In genomic region chr6:158648682-158649131, GRCh38 we compare ENCODE assay signal across 9 cellular contexts. TPM values are rescaled to one million over a fixed set of nuclear protein-coding genes. Genes with fewer than 3 reads are reported as not detected.
DNase-seq lines count a peak whose midpoint lies in the region; ATAC-seq, FAIRE-seq and TF ChIP-seq lines count a peak whose summit lies in the region.
"Had no signal": no experiment of that assay in that cellular context is flagged by ENCODE, and none has a peak within 500 bp of the region (broad histone marks: within the 10 kb centered on the region; RNA-seq: fewer than 3 reads in every experiment).

No MANE protein-coding gene starts in this region.

- no peaks in the 10 kb centered on the region for H4K20me1 ChIP-seq in keratinocyte (ENCODE audit: control insufficient read depth, extremely low read depth, insufficient read depth, low read length)
- H4K20me1 ChIP-seq in MM.1S (ENCODE audit: insufficient read depth, low read length) = no peaks in the 10 kb centered on the region

- H3K9me3 ChIP-seq in keratinocyte (ENCODE audit: control insufficient read depth, low read depth, low read length) (no peaks in the 10 kb centered on the region), A673 (ENCODE audit: low read depth, low read length, poor library complexity, severe bottlenecking) (no peaks in the 10 kb centered on the region), MM.1S (replicated peaks; ENCODE audit: insufficient read depth, low read length) (no peaks in the 10 kb centered on the region)

- dilution Hi-C loops in keratinocyte (cut with MboI; ENCODE audit: extremely low pct_ligation_motif_present, low sequenced_read_pairs) = no loop called here

- TF ChIP-seq CTCF in keratinocyte (optimal IDR thresholded peaks at IDR 0.05 in 1 of 3, IDR thresholded peaks at IDR 0.05 in 1 of 3, conservative IDR thresholded peaks at IDR 0.05 in 1 of 3; ENCODE audit: extremely low read depth in 1 of 3, insufficient read depth in 2 of 3, low read length in 3 of 3) = no peak
- no peak for TF ChIP-seq CTCF in A673 (conservative IDR thresholded peaks at IDR 0.05; ENCODE audit: low read depth, low read length)
- TF ChIP-seq CTCF in MM.1S (IDR thresholded peaks at IDR 0.05; ENCODE audit: low read length) = no peak

- intact Hi-C loops in activated T-helper 2 cell treated with anti-CD3 and anti-CD28 coated beads, Interferon-gamma antibody, Interleukin-2, Interleukin-4, amounts not matched to agents 10 μg/mL and 5 μg/mL and 100 μg/mL, durations not matched to agents 14 hours and 24 hours and 36 hours (cut with micrococcal nuclease) = loop anchor here (1.0 to 10.0 kb wide), 11 partner anchors 71 to 1186 kb away; partner anchors contain the start of genes EZR, SYNJ2, TAGAP and TMEM181
- intact Hi-C loops in A673 (cut with micrococcal nuclease; ENCODE audit: unreplicated experiment) = no loop called here

- peak overlapping the region; percentile 77 for H3K4me2 ChIP-seq in keratinocyte (ENCODE audit: control insufficient read depth, extremely low read depth, insufficient read depth, low read depth, low read length)
- H3K4me2 ChIP-seq in MM.1S (ENCODE audit: low read depth, low read length) = no peak overlapping the region

- H3K36me3 ChIP-seq in keratinocyte (ENCODE audit: control insufficient read depth in 2 of 2, extremely low read depth in 1 of 2, insufficient read depth in 2 of 2, low read length in 2 of 2) (no peaks in the 10 kb centered on the region), A673 (ENCODE audit: insufficient read depth, low read length, poor library complexity, severe bottlenecking) (no peaks in the 10 kb centered on the region), MM.1S (replicated peaks; ENCODE audit: insufficient read depth, low read length) (no peaks in the 10 kb centered on the region)

- peaks cover 35% of the 10 kb centered on the region for H3K4me1 ChIP-seq in keratinocyte (ENCODE audit: control insufficient read depth, extremely low read depth, insufficient read depth, low read length)
- H3K4me1 ChIP-seq in A673 (ENCODE audit: insufficient read depth, low read length, poor library complexity, severe bottlenecking) = peaks cover 10% of the 10 kb centered on the region
- peaks cover 15% of the 10 kb centered on the region; the same call in 1 of the 2 replicates for H3K4me1 ChIP-seq in MM.1S (ENCODE audit: low read length)

- DNase-seq in NCI-H82 (lab: John Stamatoyannopoulos, UW) (peak; percentile 21), NCI-H82 treated with DMSO at 0.1 percent for 48 hours (lab: John Stamatoyannopoulos, UW; ENCODE audit: unreplicated experiment) (no peak), keratinocyte (ENCODE audit: low read depth, low spot score) (peak; percentile 46), A673 (ENCODE audit: low spot score) (no peak), MM.1S (no peak), CD1c-positive myeloid dendritic cell (ENCODE audit: extremely low spot score) (no peak)
- no peak for DNase-seq in activated T-helper 2 cell treated with anti-CD3 and anti-CD28 coated beads, Interferon-gamma antibody, Interleukin-2, Interleukin-4, amounts not matched to agents 10 μg/mL and 5 μg/mL and 100 μg/mL, durations not matched to agents 14 hours and 24 hours and 36 hours (ENCODE audit: low spot score)

- H3K4me3 ChIP-seq in keratinocyte (ENCODE audit: control insufficient read depth in 2 of 3, extremely low read depth in 1 of 3, insufficient read depth in 2 of 3, low read depth in 1 of 3, low read length in 3 of 3) (peak overlapping the region in 2 of 3 experiments; percentile 5 to 31), A673 (ENCODE audit: low read depth, low read length, poor library complexity, severe bottlenecking) (no peak overlapping the region), MM.1S (ENCODE audit: low read length) (no peak overlapping the region)

- peak; percentile 72 for FAIRE-seq in keratinocyte (lab: Jason Lieb, UNC)

- peak overlapping the region; percentile 67 for H3K9ac ChIP-seq in keratinocyte (ENCODE audit: control insufficient read depth, extremely low read depth, insufficient read depth, low read length)
- no peak overlapping the region for H3K9ac ChIP-seq in MM.1S (ENCODE audit: low read length)

- H3K79me2 ChIP-seq in keratinocyte (ENCODE audit: control insufficient read depth, insufficient read depth, low read length) (peaks cover 8% of the 10 kb centered on the region), MM.1S (ENCODE audit: low read length) (peaks cover under 1% of the 10 kb centered on the region; the same call in 1 of the 2 replicates)

- peaks cover 57% of the 10 kb centered on the region for H3K4me1 Mint-ChIP-seq in activated T-helper 2 cell treated with anti-CD3 and anti-CD28 coated beads, Interferon-gamma antibody, Interleukin-2, Interleukin-4, amounts not matched to agents 10 μg/mL and 5 μg/mL and 100 μg/mL, durations not matched to agents 14 hours and 24 hours and 36 hours (ENCODE audit: low read depth)

- no TSS peak for BruUV-seq in A673 (replicated peaks; lab: Mats Ljungman, UMichigan)

- peak overlapping the region; percentile 92 for H3K27ac Mint-ChIP-seq in activated T-helper 2 cell treated with anti-CD3 and anti-CD28 coated beads, Interferon-gamma antibody, Interleukin-2, Interleukin-4, amounts not matched to agents 10 μg/mL and 5 μg/mL and 100 μg/mL, durations not matched to agents 14 hours and 24 hours and 36 hours

- peaks cover 38% of the 10 kb centered on the region for H3K36me3 Mint-ChIP-seq in activated T-helper 2 cell treated with anti-CD3 and anti-CD28 coated beads, Interferon-gamma antibody, Interleukin-2, Interleukin-4, amounts not matched to agents 10 μg/mL and 5 μg/mL and 100 μg/mL, durations not matched to agents 14 hours and 24 hours and 36 hours (ENCODE audit: low read depth)

- POLR2A ChIA-PET in A673 (lab: Charles Lee; ENCODE audit: low non-redundant PET) = no interaction called here

- H3K27me3 ChIP-seq in keratinocyte (ENCODE audit: control insufficient read depth, extremely low read depth, insufficient read depth, low read length) (no peaks in the 10 kb centered on the region), A673 (replicated peaks; ENCODE audit: insufficient read depth, low read depth, low read length, poor library complexity) (no peaks in the 10 kb centered on the region), MM.1S (replicated peaks; ENCODE audit: insufficient read depth, low read length) (no peaks in the 10 kb centered on the region)

- CTCF ChIA-PET in A673 (lab: Charles Lee) = no interaction called here

- peak; percentile 34 for ATAC-seq in HG03066 (IDR thresholded peaks at IDR 0.05; ENCODE audit: low read depth, unreplicated experiment)

- no peaks in the 10 kb centered on the region for H3K9me3 Mint-ChIP-seq in activated T-helper 2 cell treated with anti-CD3 and anti-CD28 coated beads, Interferon-gamma antibody, Interleukin-2, Interleukin-4, amounts not matched to agents 10 μg/mL and 5 μg/mL and 100 μg/mL, durations not matched to agents 14 hours and 24 hours and 36 hours

- no peaks in the 10 kb centered on the region for H3K9me1 ChIP-seq in keratinocyte (ENCODE audit: control insufficient read depth, extremely low read depth, insufficient read depth, low read length)

- H3K4me3 Mint-ChIP-seq in activated T-helper 2 cell treated with anti-CD3 and anti-CD28 coated beads, Interferon-gamma antibody, Interleukin-2, Interleukin-4, amounts not matched to agents 10 μg/mL and 5 μg/mL and 100 μg/mL, durations not matched to agents 14 hours and 24 hours and 36 hours (ENCODE audit: low read depth) = peak overlapping the region; percentile 90

- H3K27me3 Mint-ChIP-seq in activated T-helper 2 cell treated with anti-CD3 and anti-CD28 coated beads, Interferon-gamma antibody, Interleukin-2, Interleukin-4, amounts not matched to agents 10 μg/mL and 5 μg/mL and 100 μg/mL, durations not matched to agents 14 hours and 24 hours and 36 hours (ENCODE audit: low read depth) = no peaks in the 10 kb centered on the region

- peaks cover 15% of the 10 kb centered on the region for H3F3A ChIP-seq in MM.1S (ENCODE audit: insufficient read depth, low read length)

- no peaks in the 10 kb centered on the region for H3K9me2 ChIP-seq in MM.1S (replicated peaks; ENCODE audit: insufficient read depth, low read length)

- H2AFZ ChIP-seq in keratinocyte (ENCODE audit: control insufficient read depth, low read length) (peak overlapping the region; percentile 44), MM.1S (ENCODE audit: low read length) (no peak overlapping the region)

- H3K27ac ChIP-seq in keratinocyte (ENCODE audit: control insufficient read depth, insufficient read depth, low read length) = peak overlapping the region; percentile 83
- no peak overlapping the region for H3K27ac ChIP-seq in A673 (ENCODE audit: low read depth, low read length, poor library complexity, severe bottlenecking)
- H3K27ac ChIP-seq in MM.1S (ENCODE audit: low read length) = no peak overlapping the region
- H3K27ac ChIP-seq: 22Rv1 had no signal

RNA-seq across cellular contexts. Expression of gene SYTL3, which starts 1.1 kb away (rescaled TPM):
- 232 and 242 TPM in 2 replicates for total RNA-seq in activated T-helper 2 cell treated with anti-CD3 and anti-CD28 coated beads, Interferon-gamma antibody, Interleukin-2, Interleukin-4, amounts not matched to agents 10 μg/mL and 5 μg/mL and 100 μg/mL, durations not matched to agents 14 hours and 24 hours and 36 hours
- 0.93 to 1.9 TPM (median 1.4 TPM) in 3 replicates for polyA plus RNA-seq in keratinocyte
- polyA plus RNA-seq in keratinocyte (2011; ENCODE audit: low read depth) = 1.0 TPM
- polyA plus RNA-seq in keratinocyte (2011; cell fraction: cytosol; rRNA removed) = 1.1 TPM in 2 replicates
- 1.4 and 1.8 TPM in 2 replicates for polyA plus RNA-seq in keratinocyte (2011; cell fraction: nucleus; rRNA removed)
- 1.3 and 1.8 TPM in 2 replicates for polyA plus RNA-seq in keratinocyte (2012; ENCODE audit: low replicate concordance)
- 0.33 to 1.0 TPM (median 0.49 TPM) in 3 replicates for polyA minus RNA-seq in keratinocyte
- polyA minus RNA-seq in keratinocyte (2011; cell fraction: cytosol; rRNA and poly(A)+ RNA removed) = 1.2 TPM
- polyA minus RNA-seq in keratinocyte (2011; cell fraction: nucleus; rRNA and poly(A)+ RNA removed) = 0.54 and 0.63 TPM in 2 replicates
- 0.66 and 0.82 TPM in 2 replicates for total RNA-seq in A673 (2021)

RNA-seq across cellular contexts. Expression of gene DYNLT1, which starts 4.2 kb away (rescaled TPM):
- 94.4 and 108 TPM in 2 replicates for total RNA-seq in activated T-helper 2 cell treated with anti-CD3 and anti-CD28 coated beads, Interferon-gamma antibody, Interleukin-2, Interleukin-4, amounts not matched to agents 10 μg/mL and 5 μg/mL and 100 μg/mL, durations not matched to agents 14 hours and 24 hours and 36 hours
- polyA plus RNA-seq in keratinocyte = 234 to 366 TPM (median 354 TPM) in 3 replicates
- polyA plus RNA-seq in keratinocyte (2011; ENCODE audit: low read depth) = 110 TPM
- 292 and 484 TPM in 2 replicates for polyA plus RNA-seq in keratinocyte (2011; cell fraction: cytosol; rRNA removed)
- polyA plus RNA-seq in keratinocyte (2011; cell fraction: nucleus; rRNA removed) = 155 and 183 TPM in 2 replicates
- polyA plus RNA-seq in keratinocyte (2012; ENCODE audit: low replicate concordance) = 167 and 223 TPM in 2 replicates
- polyA minus RNA-seq in keratinocyte = 125 to 166 TPM (median 156 TPM) in 3 replicates
- 78.5 TPM for polyA minus RNA-seq in keratinocyte (2011; cell fraction: cytosol; rRNA and poly(A)+ RNA removed)
- 18.9 and 29.7 TPM in 2 replicates for polyA minus RNA-seq in keratinocyte (2011; cell fraction: nucleus; rRNA and poly(A)+ RNA removed)
- 137 and 138 TPM in 2 replicates for total RNA-seq in A673 (2021)

Comparison
In these comparisons a context has a peak if more than half of its experiments do, and no peak if none do; other contexts are left out.
1. DNase-seq: peak in NCI-H82 (single experiment) and keratinocyte (single experiment); none in NCI-H82 treated with DMSO at 0.1 percent for 48 hours (single experiment), activated T-helper 2 cell treated with anti-CD3 and anti-CD28 coated beads, Interferon-gamma antibody, Interleukin-2, Interleukin-4, amounts not matched to agents 10 μg/mL and 5 μg/mL and 100 μg/mL, durations not matched to agents 14 hours and 24 hours and 36 hours (single experiment), A673 (single experiment), MM.1S (single experiment) and CD1c-positive myeloid dendritic cell (single experiment).
2. H3K4me3 ChIP-seq: peak in keratinocyte (2 of 3); none in A673 (single experiment) and MM.1S (single experiment).
3. RNA of gene SYTL3, which starts 1.1 kb away (total RNA-seq): 232 to 242 TPM in activated T-helper 2 cell treated with anti-CD3 and anti-CD28 coated beads, Interferon-gamma antibody, Interleukin-2, Interleukin-4, amounts not matched to agents 10 μg/mL and 5 μg/mL and 100 μg/mL, durations not matched to agents 14 hours and 24 hours and 36 hours; 0.66 to 0.82 TPM in A673; every median in the first group is over 100 times any median in the second.